20 cellular contexts compared by ENCODE assay signal in the genomic region with DNA sequence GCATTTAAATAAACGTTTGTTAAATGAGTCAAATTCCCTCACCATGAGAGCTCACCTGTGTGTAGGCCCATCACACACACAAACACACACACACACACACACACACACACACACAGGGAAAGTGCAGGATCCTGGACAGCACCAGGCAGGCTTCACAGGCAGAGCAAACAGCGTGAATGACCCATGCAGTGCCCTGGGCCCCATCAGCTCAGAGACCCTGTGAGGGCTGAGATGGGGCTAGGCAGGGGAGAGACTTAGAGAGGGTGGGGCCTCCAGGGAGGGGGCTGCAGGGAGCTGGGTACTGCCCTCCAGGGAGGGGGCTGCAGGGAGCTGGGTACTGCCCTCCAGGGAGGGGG. TPM values are rescaled to one million over a fixed set of nuclear protein-coding genes. Genes with fewer than 3 reads are reported as not detected.
DNase-seq lines count a peak whose midpoint lies in the region; ATAC-seq and TF ChIP-seq lines count a peak whose summit lies in the region.
"Had no signal": no experiment of that assay in that cellular context is flagged by ENCODE, and none has a peak within 500 bp of the region (broad histone marks: within the 10 kb centered on the region; RNA-seq: fewer than 3 reads in every experiment).

No MANE protein-coding gene starts in this region.

- TF ChIP-seq EP300 in stomach (IDR thresholded peaks at IDR 0.05) = no peak

- ATAC-seq in activated CD8-positive, alpha-beta memory T cell treated with anti-CD3 and anti-CD28 coated beads, Interleukin-2, amount 10 ng/mL, durations not matched to agents 7 days and 5 days = no peak
- ATAC-seq in left lobe of liver (no peak), HG03354 (IDR thresholded peaks at IDR 0.05; ENCODE audit: poor library complexity, severe bottlenecking, unreplicated experiment) (no peak)
- ATAC-seq: CD8-positive, alpha-beta T cell; GM12878; GM23338; HepG2 had no signal

- intact Hi-C loops in stomach (cut with DNase I; ENCODE audit: low total_unique reads) = no loop called here

- H3K9me3 Mint-ChIP-seq in activated CD8-positive, alpha-beta memory T cell treated with anti-CD3 and anti-CD28 coated beads, Interleukin-2, amount 10 ng/mL, durations not matched to agents 7 days and 5 days (ENCODE audit: low read depth) = no peaks in the 10 kb centered on the region
- H3K9me3 Mint-ChIP-seq: CD8-positive, alpha-beta T cell; GM23338 had no signal

- no peaks in the 10 kb centered on the region for H3K36me3 ChIP-seq in stomach

- no peak overlapping the region for H3K4me3 Mint-ChIP-seq in activated CD8-positive, alpha-beta memory T cell treated with anti-CD3 and anti-CD28 coated beads, Interleukin-2, amount 10 ng/mL, durations not matched to agents 7 days and 5 days
- H3K4me3 Mint-ChIP-seq: CD8-positive, alpha-beta T cell; GM23338 had no signal

- no peak overlapping the region for H3K4me3 ChIP-seq in stomach
- H3K4me3 ChIP-seq: GM12878, GM23338, PC-9 had no signal

- no peak overlapping the region for H3K27ac ChIP-seq in stomach
- H3K27ac ChIP-seq: PC-9 had no signal

- 33 to 100% (median 52%) methylated on average over 1 to 2 of the region's 2 CpGs for WGBS in stomach, 5 donors

- no peaks in the 10 kb centered on the region for H3K9me3 ChIP-seq in stomach

- no peaks in the 10 kb centered on the region for H3K36me3 Mint-ChIP-seq in activated CD8-positive, alpha-beta memory T cell treated with anti-CD3 and anti-CD28 coated beads, Interleukin-2, amount 10 ng/mL, durations not matched to agents 7 days and 5 days
- H3K36me3 Mint-ChIP-seq: CD8-positive, alpha-beta T cell had no signal

- H3K4me1 ChIP-seq in stomach = peaks cover 0 to 12% (median 8%) of the 10 kb centered on the region in 4 donors

- no peak for TF ChIP-seq CTCF in stomach (IDR thresholded peaks at IDR 0.05)

- H3K27me3 ChIP-seq in stomach = peaks cover 0 to 47% (median 0%) of the 10 kb centered on the region in 3 donors

- no peak overlapping the region for H3K27ac Mint-ChIP-seq in activated CD8-positive, alpha-beta memory T cell treated with anti-CD3 and anti-CD28 coated beads, Interleukin-2, amount 10 ng/mL, durations not matched to agents 7 days and 5 days
- H3K27ac Mint-ChIP-seq: CD8-positive, alpha-beta T cell; GM23338 had no signal

- TF ChIP-seq POLR2A in stomach (IDR thresholded peaks at IDR 0.05) = no peak

- DNase-seq in activated CD8-positive, alpha-beta memory T cell treated with anti-CD3 and anti-CD28 coated beads, Interleukin-2, amount 10 ng/mL, durations not matched to agents 7 days and 5 days = peak; percentile 19
- DNase-seq in activated CD8-positive, alpha-beta memory T cell treated with anti-CD3 and anti-CD28 coated beads for 24 hours = no peak
- DNase-seq in NCI-H69 (lab: John Stamatoyannopoulos, UW) (peak; percentile 20), left lobe of liver (ENCODE audit: low spot score) (peak; percentile 21), stomach (peak; percentile 7), epidermal melanocyte (ENCODE audit: insufficient read length, low spot score) (no peak), NCI-H1694 treated with DMSO at 0.1 percent for 48 hours (lab: John Stamatoyannopoulos, UW) (no peak)
- DNase-seq: 8988T, DND-41, KG1, NCI-H1436, NCI-H2081 treated with DMSO at 0.1 percent for 48 hours, NCI-H510A, PC-9 had no signal

- H3K4me1 Mint-ChIP-seq in activated CD8-positive, alpha-beta memory T cell treated with anti-CD3 and anti-CD28 coated beads, Interleukin-2, amount 10 ng/mL, durations not matched to agents 7 days and 5 days = no peaks in the 10 kb centered on the region
- H3K4me1 Mint-ChIP-seq: GM23338 had no signal

- H3K27me3 Mint-ChIP-seq in activated CD8-positive, alpha-beta memory T cell treated with anti-CD3 and anti-CD28 coated beads, Interleukin-2, amount 10 ng/mL, durations not matched to agents 7 days and 5 days = peaks cover 7% of the 10 kb centered on the region

- CTCF ChIA-PET in activated CD8-positive, alpha-beta memory T cell treated with anti-CD3 and anti-CD28 coated beads, Interleukin-2, amount 10 ng/mL, durations not matched to agents 7 days and 5 days (lab: Charles Lee) = interaction anchor here (0.6 to 2.4 kb wide), 3 partner anchors 8 to 85 kb away, joined by 3 to 7 read pairs (median 3); no protein-coding TSS in a partner anchor

RNA-seq across cellular contexts. Expression of a gene that starts 8.5 kb away (rescaled TPM):
- total RNA-seq in activated CD8-positive, alpha-beta memory T cell treated with anti-CD3 and anti-CD28 coated beads, Interleukin-2, amount 10 ng/mL, durations not matched to agents 7 days and 5 days = not detected
- total RNA-seq in left lobe of liver = 0.81 TPM
- 100 to 1,000 TPM in 2 of 5 donors, 10 to 100 TPM in 1, 1 to 10 TPM in 1, under 1 TPM in 1; 0.72 to 118 (median 22.9) TPM for total RNA-seq in stomach
- polyA plus RNA-seq in stomach = 10 to 100 TPM in 2 of 3 donors, 1 to 10 TPM in 1; 4.4 to 27.6 (median 18.2) TPM
- total RNA-seq: CD8-positive, alpha-beta T cell; GM23338; HepG2 had no signal
- polyA plus RNA-seq: BJ, GM12878, GM23338, HepG2 had no signal

RNA-seq across cellular contexts. Expression of a gene that starts 11.9 kb away (rescaled TPM):
- total RNA-seq in activated CD8-positive, alpha-beta memory T cell treated with anti-CD3 and anti-CD28 coated beads, Interleukin-2, amount 10 ng/mL, durations not matched to agents 7 days and 5 days = not detected
- total RNA-seq in left lobe of liver (not detected), stomach (1 to 10 TPM in 1 of 5 donors, not detected in 4; 1.3 TPM)
- 1 to 10 TPM in 1 of 3 donors, not detected in 2; 6.2 TPM for polyA plus RNA-seq in stomach
- total RNA-seq: CD8-positive, alpha-beta T cell; GM12878; HepG2; PC-9 had no signal
- polyA plus RNA-seq: BJ, GM12878, GM23338, HepG2 had no signal

RNA-seq across cellular contexts. Expression of a gene that starts 55.4 kb away (rescaled TPM):
- not detected for total RNA-seq in activated CD8-positive, alpha-beta memory T cell treated with anti-CD3 and anti-CD28 coated beads, Interleukin-2, amount 10 ng/mL, durations not matched to agents 7 days and 5 days
- total RNA-seq in left lobe of liver (0.58 TPM), stomach (10 to 100 TPM in 2 of 5 donors, 1 to 10 TPM in 1, not detected in 2; 5.5 to 16.2 (median 14.7) TPM)
- polyA plus RNA-seq in stomach = 10 to 100 TPM in 1 of 3 donors, 1 to 10 TPM in 2; 1.7 to 29.6 (median 7.8) TPM
- total RNA-seq: CD8-positive, alpha-beta T cell; GM23338; HepG2 had no signal
- polyA plus RNA-seq: BJ, GM12878, GM23338, HepG2 had no signal

Comparison
In these comparisons a context has a peak if more than half of its experiments do, and no peak if none do; other contexts are left out.
1. DNase-seq: peak in activated CD8-positive, alpha-beta memory T cell treated with anti-CD3 and anti-CD28 coated beads, Interleukin-2, amount 10 ng/mL, durations not matched to agents 7 days and 5 days (single experiment), NCI-H69 (single experiment), left lobe of liver (single experiment) and stomach (single experiment); none in activated CD8-positive, alpha-beta memory T cell treated with anti-CD3 and anti-CD28 coated beads for 24 hours (single experiment), epidermal melanocyte (single experiment) and NCI-H1694 treated with DMSO at 0.1 percent for 48 hours (single experiment).